ENCODE assay signal across 9 cellular contexts in the genomic region with DNA sequence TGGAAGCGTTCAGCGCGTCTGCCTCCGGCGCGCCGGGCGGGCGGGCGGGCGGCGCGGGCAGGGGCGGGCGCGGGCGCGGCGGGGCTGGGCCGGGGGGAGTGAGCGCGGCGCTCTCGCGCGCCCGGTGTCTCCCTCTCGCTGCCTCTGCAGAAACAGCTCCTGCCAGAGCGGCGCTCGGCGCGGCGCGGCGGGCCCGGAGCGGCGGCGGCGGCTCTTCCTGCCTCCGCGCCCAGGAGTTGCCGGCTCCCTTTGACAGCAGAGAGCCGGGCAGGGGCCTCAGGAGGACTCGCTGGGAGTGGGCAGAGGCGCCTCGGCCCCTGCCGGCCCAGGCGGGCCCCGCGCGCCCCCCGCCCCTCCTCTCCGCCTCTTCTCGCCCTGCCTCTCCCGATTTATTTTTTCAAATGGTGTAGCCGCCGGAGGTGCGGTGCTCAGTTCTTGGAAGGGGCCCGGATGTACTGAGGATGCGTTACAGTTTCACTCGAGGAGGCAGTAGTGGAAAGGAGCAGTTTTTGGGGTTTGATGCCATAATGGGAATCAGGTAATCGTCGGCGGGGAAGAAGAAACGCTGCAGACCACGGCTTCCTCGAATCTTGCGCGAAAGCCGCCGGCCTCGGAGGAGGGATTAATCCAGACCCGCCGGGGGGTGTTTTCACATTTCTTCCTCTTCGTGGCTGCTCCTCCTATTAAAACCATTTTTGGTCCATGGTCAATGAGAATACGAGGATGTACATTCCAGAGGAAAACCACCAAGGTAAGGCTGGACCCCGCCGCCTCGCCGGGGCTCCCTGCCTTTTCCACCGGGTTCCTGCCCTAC. TPM values are rescaled to one million over a fixed set of nuclear protein-coding genes. Genes with fewer than 3 reads are reported as not detected.
DNase-seq lines count a peak whose midpoint lies in the region; ATAC-seq, FAIRE-seq and TF ChIP-seq lines count a peak whose summit lies in the region.
"Had no signal": no experiment of that assay in that cellular context is flagged by ENCODE, and none has a peak within 500 bp of the region (broad histone marks: within the 10 kb centered on the region; RNA-seq: fewer than 3 reads in every experiment).

A gene (plus strand): TSS at position 127 of the 814 bp plus-strand sequence. CDS start 576 bp downstream, at position 703.

- DNase-seq in activated T-cell treated with anti-CD3 and anti-CD28 coated beads for 1 hour (ENCODE audit: low read depth): peak; percentile 6
- DNase-seq in activated T-cell treated with anti-CD3 and anti-CD28 coated beads for 4 hours: no peak
- peak; percentile 28 for DNase-seq in NOMO-1 treated with DMSO at 0.1 percent for 48 hours (lab: John Stamatoyannopoulos, UW; ENCODE audit: unreplicated experiment)
- DNase-seq in amniotic epithelial cell (ENCODE audit: low read depth): peak; percentile 45
- peak; percentile 66 for DNase-seq in left ventricle myocardium inferior
- peak in 3 of 6 donors; percentile 18 to 74 (median 21) for DNase-seq in pancreas

- H3K36me3 ChIP-seq in left ventricle myocardium inferior (no peaks in the 10 kb centered on the region), pancreas (no peaks in the 10 kb centered on the region)

- 1% methylated on average over 43 to 83 of the region's 83 CpGs for WGBS in pancreas, 2 donors

- no peak for FAIRE-seq in pancreas (lab: Jason Lieb, UNC)
- FAIRE-seq: endometrium had no signal

- H3K27ac ChIP-seq in left ventricle myocardium inferior (replicated peaks): peak within 1 kb of the TSS; percentile 91
- H3K27ac ChIP-seq in pancreas: peak within 1 kb of the TSS in 1 of 4 donors; percentile 12

- H3K4me1 ChIP-seq in left ventricle myocardium inferior (peaks cover 71% of the 10 kb centered on the region), pancreas (peaks cover 0 to 3% (median 0%) of the 10 kb centered on the region in 3 donors)

- H3K27me3 ChIP-seq in left ventricle myocardium inferior (ENCODE audit: low read depth) (peaks cover 9% of the 10 kb centered on the region), pancreas (peaks cover 0 to 9% (median 4%) of the 10 kb centered on the region in 4 donors)

- intact Hi-C loops in left ventricle myocardium inferior (cut with micrococcal nuclease) (loop anchor here (10.0 kb wide), 2 partner anchors 232 to 532 kb away; no protein-coding TSS in a partner anchor), pancreas (cut with DNase I) (loop anchor here in 1 of 3 donors (10.0 kb wide), 1 partner anchor 532 kb away; no protein-coding TSS in a partner anchor)

- H3K9me3 ChIP-seq in left ventricle myocardium inferior (replicated peaks) (no peaks in the 10 kb centered on the region), pancreas (no peaks in the 10 kb centered on the region)

- ATAC-seq in pancreas (peak; percentile 53 to 83 (median 78)), GM21367 (IDR thresholded peaks at IDR 0.05; ENCODE audit: unreplicated experiment) (no peak), HG02981 (IDR thresholded peaks at IDR 0.05; ENCODE audit: unreplicated experiment) (no peak)

- peak; percentile 65 for TF ChIP-seq CTCF in left ventricle myocardium inferior (IDR thresholded peaks at IDR 0.05; ENCODE audit: borderline replicate concordance)
- TF ChIP-seq CTCF in pancreas (IDR thresholded peaks at IDR 0.05): no peak

- peak within 1 kb of the TSS; percentile 79 for H3K4me3 ChIP-seq in left ventricle myocardium inferior
- peak within 1 kb of the TSS in 3 of 4 donors; percentile 18 to 48 (median 35) for H3K4me3 ChIP-seq in pancreas

RNA-seq across cellular contexts. Expression of the gene that starts here (rescaled TPM):
- total RNA-seq in left ventricle myocardium inferior: 137 TPM
- 1 to 10 TPM; 1.2 to 2.6 (median 1.7) TPM for total RNA-seq in pancreas
- polyA plus RNA-seq in pancreas: 1 to 10 TPM; 3.3 to 3.8 TPM

Comparison
In these comparisons a context has a peak if more than half of its experiments do, and no peak if none do; other contexts are left out.
1. RNA of the gene that starts here (total RNA-seq): 137 TPM in left ventricle myocardium inferior (single experiment); 1.2 to 2.6 TPM in pancreas; every median in the first group is over 10 times any median in the second.
2. ATAC-seq: peak in pancreas (4 of 4); none in GM21367 (single experiment) and HG02981 (single experiment).